In genomic region chr12:100186071-100186470, GRCh38 we compare ENCODE assay signal across 19 cellular contexts. TPM values are rescaled to one million over a fixed set of nuclear protein-coding genes. Genes with fewer than 3 reads are reported as not detected.
DNase-seq lines count a peak whose midpoint lies in the region; ATAC-seq lines count a peak whose summit lies in the region.
"Had no signal": no experiment of that assay in that cellular context is flagged by ENCODE, and none has a peak within 500 bp of the region (broad histone marks: within the 10 kb centered on the region; RNA-seq: fewer than 3 reads in every experiment).

No MANE protein-coding gene starts in this region.

- in situ Hi-C loops in G401 (cut with HindIII; ENCODE audit: low sequenced_read_pairs): no loop called here

- DNase-seq in G401 (ENCODE audit: low spot score) (peak; percentile 10), amniotic epithelial cell (ENCODE audit: low read depth) (peak; percentile 58), left ventricle myocardium superior (no peak), sciatic nerve (ENCODE audit: low spot score) (no peak), NCI-H1694 treated with DMSO at 0.1 percent for 48 hours (lab: John Stamatoyannopoulos, UW) (no peak), GOT3 (lab: John Stamatoyannopoulos, UW) (no peak)
- DNase-seq: activated CD4-positive, alpha-beta T cell treated with anti-CD3 and anti-CD28 coated beads for 4 hours; activated naive CD8-positive, alpha-beta T cell treated with anti-CD3 and anti-CD28 coated beads, Interleukin-2, amount 50 U/mL, for 24 hours; CD4-positive, alpha-beta memory T cell; DMS79; KBM-7; mesendoderm; NCI-H1417; NCI-H2227 treated with DMSO at 0.1 percent for 48 hours; stimulated activated naive B cell treated with anti-CD40 and anti-IgM and Interleukin-4, amounts not matched to agents 10 μg/mL and 1 μg/mL and 100 μg/mL, for 72 hours; upper lobe of right lung had no signal

- intact Hi-C loops in left ventricle myocardium superior (cut with micrococcal nuclease): no loop called here
- intact Hi-C loops in sciatic nerve (cut with DNase I): no loop called here

- ATAC-seq in left ventricle myocardium superior: peak; percentile 42
- ATAC-seq in sciatic nerve: peak; percentile 47
- no peak for ATAC-seq in GM21786 (IDR thresholded peaks at IDR 0.05; ENCODE audit: unreplicated experiment)
- ATAC-seq in HG02610 (IDR thresholded peaks at IDR 0.05; ENCODE audit: unreplicated experiment): no peak
- ATAC-seq: activated naive CD8-positive, alpha-beta T cell treated with anti-CD3 and anti-CD28 coated beads, Interleukin-2, amount 50 U/mL, for 24 hours; HCT116; upper lobe of right lung had no signal

RNA-seq across cellular contexts. Expression of gene ACTR6, which starts 14.5 kb away (rescaled TPM):
- 38.1 and 40.1 TPM in 2 replicates for total RNA-seq in G401 (2014; rRNA removed; shearing (Covaris generic))
- total RNA-seq in left ventricle myocardium superior (23.8 TPM), sciatic nerve (32.3 TPM)

RNA-seq across cellular contexts. Expression of gene BLTP3B, which starts 43.4 kb away (rescaled TPM):
- 34.2 and 53.8 TPM in 2 replicates for total RNA-seq in G401 (2014; rRNA removed; shearing (Covaris generic))
- total RNA-seq in left ventricle myocardium superior (12.0 TPM), sciatic nerve (40.4 TPM)

Comparison
In these comparisons a context has a peak if more than half of its experiments do, and no peak if none do; other contexts are left out.
1. DNase-seq: peak in G401 (single experiment) and amniotic epithelial cell (single experiment); none in left ventricle myocardium superior (single experiment), sciatic nerve (single experiment), NCI-H1694 treated with DMSO at 0.1 percent for 48 hours (single experiment) and GOT3 (single experiment).
2. ATAC-seq: peak in left ventricle myocardium superior (single experiment) and sciatic nerve (single experiment); none in GM21786 (single experiment) and HG02610 (single experiment).